In the genomic region with DNA sequence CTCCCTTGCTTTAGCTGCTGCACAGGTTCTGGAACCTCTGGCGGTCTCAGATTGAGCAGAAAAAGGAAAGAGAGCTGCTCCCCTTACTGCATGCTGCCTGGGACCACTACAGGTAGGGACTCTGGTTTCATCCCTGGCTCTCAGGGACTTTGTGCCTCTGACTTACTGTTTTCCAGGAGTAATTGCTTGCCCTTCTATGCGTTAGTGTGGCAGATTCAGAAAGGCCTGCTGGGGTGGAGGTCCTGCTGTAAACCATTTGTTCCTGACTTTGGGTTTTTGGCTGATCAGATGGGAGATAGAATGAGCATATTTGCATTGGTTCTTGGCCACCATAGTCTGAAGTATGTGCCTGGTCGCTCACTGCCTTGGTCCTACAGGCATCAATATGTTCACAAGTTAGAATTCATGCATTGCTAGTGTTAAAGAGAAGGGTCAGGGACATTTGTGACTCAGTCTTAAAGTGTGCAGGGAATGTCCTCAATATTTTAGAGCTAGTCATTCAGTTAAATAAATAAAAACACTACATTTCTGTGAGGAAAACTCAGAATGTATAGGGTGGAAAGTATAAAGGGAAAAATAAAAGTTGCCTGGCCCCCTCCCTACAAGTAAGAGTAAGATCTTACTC, we compare ENCODE assay signal across 12 cellular contexts.
DNase-seq lines count a peak whose midpoint lies in the region; ATAC-seq, FAIRE-seq and TF ChIP-seq lines count a peak whose summit lies in the region.
"Had no signal": no experiment of that assay in that cellular context is flagged by ENCODE, and none has a peak within 500 bp of the region (broad histone marks: within the 10 kb centered on the region; RNA-seq: fewer than 3 reads in every experiment).

No MANE protein-coding gene starts in this region.

- H3K27me3 ChIP-seq in CD4-positive, CD25-positive, alpha-beta regulatory T cell (ENCODE audit: control insufficient read depth, insufficient read depth, low read length): no peaks in the 10 kb centered on the region
- H3K27me3 ChIP-seq in astrocyte (ENCODE audit: insufficient read depth, low read length): no peaks in the 10 kb centered on the region
- H3K27me3 ChIP-seq: Peyer's patch had no signal

- no peak for TF ChIP-seq CTCF in astrocyte (IDR thresholded peaks at IDR 0.05; ENCODE audit: insufficient read depth, low read depth, low read length)

- H3K9me3 ChIP-seq in CD4-positive, CD25-positive, alpha-beta regulatory T cell (ENCODE audit: control insufficient read depth in 2 of 2, low read length in 2 of 2): no peaks in the 10 kb centered on the region
- no peaks in the 10 kb centered on the region for H3K9me3 ChIP-seq in astrocyte (ENCODE audit: insufficient read depth, low read depth, low read length)
- H3K9me3 ChIP-seq: Peyer's patch had no signal

- intact Hi-C loops in Right ventricle myocardium inferior (cut with DNase I): no loop called here

- H3K9me3 Mint-ChIP-seq in CD4-positive, CD25-positive, alpha-beta regulatory T cell: no peaks in the 10 kb centered on the region
- H3K9me3 Mint-ChIP-seq in astrocyte (ENCODE audit: unreplicated experiment): no peaks in the 10 kb centered on the region
- H3K9me3 Mint-ChIP-seq in memory B cell: no peaks in the 10 kb centered on the region

- peaks cover 49% of the 10 kb centered on the region for H3K36me3 ChIP-seq in CD4-positive, CD25-positive, alpha-beta regulatory T cell (ENCODE audit: control insufficient read depth, insufficient read depth, low read length)
- H3K36me3 ChIP-seq in astrocyte (ENCODE audit: insufficient read depth, low read length): peaks cover 5% of the 10 kb centered on the region

- no peaks in the 10 kb centered on the region for H3K79me2 ChIP-seq in astrocyte (ENCODE audit: insufficient read depth, low read length)

- H3K4me2 ChIP-seq in astrocyte (ENCODE audit: low read length): peak overlapping the region; percentile 60

- peaks cover 37% of the 10 kb centered on the region for H3K4me1 ChIP-seq in CD4-positive, CD25-positive, alpha-beta regulatory T cell (ENCODE audit: control insufficient read depth, insufficient read depth, low read length, poor library complexity, severe bottlenecking)
- peaks cover 22% of the 10 kb centered on the region for H3K4me1 ChIP-seq in astrocyte (ENCODE audit: insufficient read depth, low read length)
- H3K4me1 ChIP-seq: Peyer's patch had no signal

- no peak overlapping the region for H2AFZ ChIP-seq in astrocyte (ENCODE audit: low read depth, low read length)

- peaks cover 14 to 47% (median 40%) of the 10 kb centered on the region in 4 donors for H3K4me1 Mint-ChIP-seq in CD4-positive, CD25-positive, alpha-beta regulatory T cell
- peaks cover 27% of the 10 kb centered on the region for H3K4me1 Mint-ChIP-seq in astrocyte (ENCODE audit: low read depth, unreplicated experiment)
- peaks cover 7% of the 10 kb centered on the region for H3K4me1 Mint-ChIP-seq in memory B cell

- DNase-seq in CD4-positive, CD25-positive, alpha-beta regulatory T cell: no peak
- DNase-seq in HT1080 (ENCODE audit: low read depth) (peak; percentile 25), astrocyte (ENCODE audit: low read depth) (peak; percentile 38), memory B cell (ENCODE audit: low spot score in 2 of 2) (no peak), Right ventricle myocardium inferior (ENCODE audit: missing footprints) (no peak), midbrain (lab: John Stamatoyannopoulos, UW) (no peak)
- DNase-seq in stimulated activated naive CD4-positive, alpha-beta T cell (lab: John Stamatoyannopoulos, UW): no peak
- DNase-seq: NCI-H345, retina had no signal

- H3K4me3 Mint-ChIP-seq in CD4-positive, CD25-positive, alpha-beta regulatory T cell: peak overlapping the region in 2 of 4 donors; percentile 51 to 77
- H3K4me3 Mint-ChIP-seq in astrocyte (ENCODE audit: unreplicated experiment) (no peak overlapping the region), memory B cell (no peak overlapping the region)

- H3K27ac Mint-ChIP-seq in CD4-positive, CD25-positive, alpha-beta regulatory T cell: peak overlapping the region; percentile 81 to 98 (median 90)
- H3K27ac Mint-ChIP-seq in astrocyte (ENCODE audit: unreplicated experiment) (no peak overlapping the region), memory B cell (peak overlapping the region; percentile 35)

- peak overlapping the region; percentile 76 for H3K27ac ChIP-seq in CD4-positive, CD25-positive, alpha-beta regulatory T cell (ENCODE audit: insufficient read depth, low read length, poor library complexity, severe bottlenecking)
- H3K27ac ChIP-seq in astrocyte (ENCODE audit: low read depth, low read length): peak overlapping the region; percentile 32
- H3K27ac ChIP-seq: epithelial cell of prostate, Peyer's patch had no signal

- no peaks in the 10 kb centered on the region for H3K27me3 Mint-ChIP-seq in CD4-positive, CD25-positive, alpha-beta regulatory T cell
- H3K27me3 Mint-ChIP-seq in astrocyte (ENCODE audit: low read depth, unreplicated experiment): no peaks in the 10 kb centered on the region
- H3K27me3 Mint-ChIP-seq in memory B cell: no peaks in the 10 kb centered on the region

- H3K36me3 Mint-ChIP-seq in CD4-positive, CD25-positive, alpha-beta regulatory T cell: peaks cover 25% of the 10 kb centered on the region
- peaks cover 17% of the 10 kb centered on the region for H3K36me3 Mint-ChIP-seq in astrocyte (ENCODE audit: low read depth, unreplicated experiment)
- peaks cover 32% of the 10 kb centered on the region for H3K36me3 Mint-ChIP-seq in memory B cell

- peak overlapping the region; percentile 65 for H3K4me3 ChIP-seq in CD4-positive, CD25-positive, alpha-beta regulatory T cell (ENCODE audit: low read depth, low read length)
- H3K4me3 ChIP-seq in astrocyte (ENCODE audit: insufficient read depth, low read depth, low read length): no peak overlapping the region
- H3K4me3 ChIP-seq: Peyer's patch had no signal

- H3K9ac ChIP-seq in astrocyte (ENCODE audit: low read length): peak overlapping the region; percentile 34

- ATAC-seq in CD4-positive, CD25-positive, alpha-beta regulatory T cell (ENCODE audit: low read depth in 2 of 2): no peak
- ATAC-seq in memory B cell (ENCODE audit: low read depth): no peak
- no peak for ATAC-seq in Right ventricle myocardium inferior
- no peak for ATAC-seq in esophagus mucosa

- no peaks in the 10 kb centered on the region for H4K20me1 ChIP-seq in astrocyte (ENCODE audit: insufficient read depth, low read length)

- FAIRE-seq in astrocyte (lab: Jason Lieb, UNC): no peak

Comparison
In these comparisons a context has a peak if more than half of its experiments do, and no peak if none do; other contexts are left out.
1. DNase-seq: peak in HT1080 (single experiment) and astrocyte (single experiment); none in CD4-positive, CD25-positive, alpha-beta regulatory T cell (0 of 3), memory B cell (0 of 2), Right ventricle myocardium inferior (single experiment), stimulated activated naive CD4-positive, alpha-beta T cell (0 of 6) and midbrain (single experiment).